27 cellular contexts compared by ENCODE assay signal in the genomic region with DNA sequence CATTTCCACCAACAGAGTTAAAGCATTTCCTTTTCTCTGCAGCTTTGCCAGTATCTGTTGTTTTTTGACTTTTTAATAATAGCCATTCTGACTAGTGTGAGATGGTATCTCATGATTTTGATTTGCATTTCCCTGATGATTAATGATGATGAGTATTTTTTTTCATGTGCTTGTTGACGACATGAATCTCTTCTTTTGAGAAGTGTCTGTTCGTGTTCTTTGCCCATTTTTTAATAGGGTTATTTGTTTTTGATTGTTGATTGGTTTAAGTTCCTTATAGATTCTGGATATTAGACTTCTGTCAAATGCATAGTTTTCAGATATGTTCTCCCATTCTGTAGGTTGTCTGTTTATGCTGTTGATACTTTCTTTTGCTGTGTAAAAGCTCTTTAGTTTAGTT.
"Had no signal": no experiment of that assay in that cellular context is flagged by ENCODE, and none has a peak within 500 bp of the region (broad histone marks: within the 10 kb centered on the region; RNA-seq: fewer than 3 reads in every experiment).

No MANE protein-coding gene starts in this region.

- FAIRE-seq: urothelium cell line had no signal

- H3K4me3 ChIP-seq: stomach, suprapubic skin, testis, thoracic aorta, thyroid gland, tibial artery, tibial nerve, transverse colon, upper lobe of left lung, upper lobe of right lung, uterus, vagina had no signal

- DNase-seq: stimulated activated CD4-positive, alpha-beta T cell treated with anti-CD3 and anti-CD28 coated beads, Interleukin-2, amount 100 ng/mL, for 48 hours; stimulated activated CD4-positive, alpha-beta T cell treated with anti-CD3 and anti-CD28 coated beads, Interleukin-4, amount 100 ng/mL, for 1 hour; stimulated activated CD4-positive, alpha-beta T cell treated with anti-CD3 and anti-CD28 coated beads, Interleukin-4, amount 100 ng/mL, for 24 hours; stimulated activated CD4-positive, alpha-beta T cell treated with anti-CD3 and anti-CD28 coated beads, Interleukin-4, amount 100 ng/mL, for 4 hours; stimulated activated CD8-positive, alpha-beta memory T cell treated with anti-CD3 and anti-CD28 coated beads, Interleukin-4, amount 100 ng/mL, for 48 hours; stimulated activated naive B cell treated with anti-CD40 and anti-IgM and Interleukin-4, amounts not matched to agents 10 μg/mL and 1 μg/mL and 100 μg/mL, for 72 hours; stimulated activated naive CD4-positive, alpha-beta T cell; stimulated activated naive CD4-positive, alpha-beta T cell treated with Interleukin-2 at 50 U/mL for 16 hours; stimulated activated naive CD8-positive, alpha-beta T cell treated with anti-CD3 and anti-CD28 coated beads, Interleukin-15, amount 100 ng/mL, for 72 hours; stimulated activated naive CD8-positive, alpha-beta T cell treated with anti-CD3 and anti-CD28 coated beads, Interleukin-15, Interleukin-2, amounts not matched to agents 100 U/mL and 50 U/mL, for 24 hours; stomach; substantia nigra; testis; thyroid gland; tibial artery; transverse colon; trophoblast cell; upper lobe of left lung; upper lobe of right lung; uterus had no signal

- H3K4me1 ChIP-seq: stomach, suprapubic skin, testis, thyroid gland, tibial artery, transverse colon, upper lobe of left lung, uterus, vagina had no signal

- H3K27me3 ChIP-seq: stomach, suprapubic skin, testis, thyroid gland, tibial artery, tibial nerve, transverse colon, upper lobe of left lung, upper lobe of right lung, uterus, vagina had no signal

- H3K36me3 ChIP-seq: stomach, suprapubic skin, thoracic aorta, thyroid gland, tibial artery, tibial nerve, transverse colon, upper lobe of left lung, upper lobe of right lung, uterus, vagina had no signal

- H3K9me3 ChIP-seq: suprapubic skin, testis, thoracic aorta, thyroid gland, tibial artery, transverse colon, upper lobe of left lung, upper lobe of right lung, uterus, vagina had no signal

- H3K27ac ChIP-seq: stomach, suprapubic skin, testis, thoracic aorta, thyroid gland, tibial artery, tibial nerve, transverse colon, upper lobe of left lung, upper lobe of right lung, uterus, vagina had no signal

- ATAC-seq: stimulated activated effector memory CD8-positive, alpha-beta T cell treated with anti-CD3 and anti-CD28 coated beads, Interleukin-12 subunit alpha, Interleukin-12 subunit beta, amount 100 ng/mL, for 72 hours; stimulated activated memory B cell treated with anti-CD40 and anti-IgM and Interleukin-4, amounts not matched to agents 10 μg/mL and 1 μg/mL and 100 μg/mL, for 72 hours; stimulated activated naive B cell treated with anti-CD40 and anti-IgM and Interleukin-4, amounts not matched to agents 10 μg/mL and 1 μg/mL and 100 μg/mL, for 72 hours; stimulated activated naive CD8-positive, alpha-beta T cell treated with anti-CD3 and anti-CD28 coated beads, Interleukin-15, amount 100 ng/mL, for 72 hours; stimulated activated naive CD8-positive, alpha-beta T cell treated with anti-CD3 and anti-CD28 coated beads, Interleukin-15, Interleukin-2, amounts not matched to agents 100 U/mL and 50 U/mL, for 24 hours; upper lobe of right lung had no signal
